Comparison of ENCODE assay signal across 9 cellular contexts in genomic region chr5:176653401-176653800, GRCh38. TPM values are rescaled to one million over a fixed set of nuclear protein-coding genes. Genes with fewer than 3 reads are reported as not detected.
DNase-seq lines count a peak whose midpoint lies in the region; ATAC-seq and TF ChIP-seq lines count a peak whose summit lies in the region.
"Had no signal": no experiment of that assay in that cellular context is flagged by ENCODE, and none has a peak within 500 bp of the region (broad histone marks: within the 10 kb centered on the region; RNA-seq: fewer than 3 reads in every experiment).

No MANE protein-coding gene starts in this region.

- no peak overlapping the region for H3K9ac ChIP-seq in MM.1S (ENCODE audit: low read length)

- H3K27ac Mint-ChIP-seq in activated T-helper 1 cell treated with anti-CD3 and anti-CD28 coated beads, Interleukin-12 subunit alpha, Interleukin-12 subunit beta, Interleukin-2, Interleukin-4 antibody, amounts not matched to agents 30 ng/mL and 10 ng/mL and 1 ng/mL, durations not matched to agents 14 hours and 24 hours and 36 hours: peak overlapping the region; percentile 90
- H3K27ac Mint-ChIP-seq in stimulated activated naive B cell treated with anti-CD40 and anti-IgM and Interleukin-4, amounts not matched to agents 10 μg/mL and 1 μg/mL and 100 μg/mL, for 72 hours: peak overlapping the region; percentile 39

- DNase-seq in RKO (ENCODE audit: low spot score) (peak; percentile 77), mucosa of descending colon (no peak), NCI-H774 (lab: John Stamatoyannopoulos, UW) (no peak), GDM1 (lab: John Stamatoyannopoulos, UW) (no peak), COR-L47 (lab: John Stamatoyannopoulos, UW) (no peak), MM.1S (no peak)
- DNase-seq in activated T-helper 1 cell treated with anti-CD3 and anti-CD28 coated beads, Interleukin-12 subunit alpha, Interleukin-12 subunit beta, Interleukin-2, Interleukin-4 antibody, amounts not matched to agents 30 ng/mL and 10 ng/mL and 1 ng/mL, durations not matched to agents 14 hours and 24 hours and 36 hours (ENCODE audit: low spot score): peak; percentile 44
- peak; percentile 61 for DNase-seq in stimulated activated naive B cell treated with anti-CD40 and anti-IgM and Interleukin-4, amounts not matched to agents 10 μg/mL and 1 μg/mL and 100 μg/mL, for 72 hours

- no peak overlapping the region for H3K4me2 ChIP-seq in MM.1S (ENCODE audit: low read depth, low read length)

- H3K27me3 Mint-ChIP-seq in activated T-helper 1 cell treated with anti-CD3 and anti-CD28 coated beads, Interleukin-12 subunit alpha, Interleukin-12 subunit beta, Interleukin-2, Interleukin-4 antibody, amounts not matched to agents 30 ng/mL and 10 ng/mL and 1 ng/mL, durations not matched to agents 14 hours and 24 hours and 36 hours (ENCODE audit: insufficient read depth): peaks cover 2% of the 10 kb centered on the region
- no peaks in the 10 kb centered on the region for H3K27me3 Mint-ChIP-seq in stimulated activated naive B cell treated with anti-CD40 and anti-IgM and Interleukin-4, amounts not matched to agents 10 μg/mL and 1 μg/mL and 100 μg/mL, for 72 hours

- H3K9me3 ChIP-seq in mucosa of descending colon: no peaks in the 10 kb centered on the region
- H3K9me3 ChIP-seq in MM.1S (replicated peaks; ENCODE audit: insufficient read depth, low read length): no peaks in the 10 kb centered on the region
- H3K9me3 ChIP-seq: pancreas had no signal

- H3K27ac ChIP-seq in MM.1S (ENCODE audit: low read length): no peak overlapping the region
- H3K27ac ChIP-seq: pancreas had no signal

- H3K36me3 Mint-ChIP-seq in activated T-helper 1 cell treated with anti-CD3 and anti-CD28 coated beads, Interleukin-12 subunit alpha, Interleukin-12 subunit beta, Interleukin-2, Interleukin-4 antibody, amounts not matched to agents 30 ng/mL and 10 ng/mL and 1 ng/mL, durations not matched to agents 14 hours and 24 hours and 36 hours (ENCODE audit: low read depth): peaks cover 32% of the 10 kb centered on the region
- peaks cover 17 to 42% of the 10 kb centered on the region in 2 donors for H3K36me3 Mint-ChIP-seq in stimulated activated naive B cell treated with anti-CD40 and anti-IgM and Interleukin-4, amounts not matched to agents 10 μg/mL and 1 μg/mL and 100 μg/mL, for 72 hours

- H3K4me1 Mint-ChIP-seq in activated T-helper 1 cell treated with anti-CD3 and anti-CD28 coated beads, Interleukin-12 subunit alpha, Interleukin-12 subunit beta, Interleukin-2, Interleukin-4 antibody, amounts not matched to agents 30 ng/mL and 10 ng/mL and 1 ng/mL, durations not matched to agents 14 hours and 24 hours and 36 hours (ENCODE audit: low read depth): peaks cover 60% of the 10 kb centered on the region
- peaks cover 43 to 74% of the 10 kb centered on the region in 2 donors for H3K4me1 Mint-ChIP-seq in stimulated activated naive B cell treated with anti-CD40 and anti-IgM and Interleukin-4, amounts not matched to agents 10 μg/mL and 1 μg/mL and 100 μg/mL, for 72 hours

- H3K27me3 ChIP-seq in MM.1S (replicated peaks; ENCODE audit: insufficient read depth, low read length): no peaks in the 10 kb centered on the region
- H3K27me3 ChIP-seq: pancreas had no signal

- H3K36me3 ChIP-seq in mucosa of descending colon (ENCODE audit: low read depth): no peaks in the 10 kb centered on the region
- H3K36me3 ChIP-seq in MM.1S (replicated peaks; ENCODE audit: insufficient read depth, low read length): no peaks in the 10 kb centered on the region
- H3K36me3 ChIP-seq: pancreas had no signal

- H3F3A ChIP-seq in MM.1S (ENCODE audit: insufficient read depth, low read length): peaks cover 3% of the 10 kb centered on the region

- intact Hi-C loops in activated T-helper 1 cell treated with anti-CD3 and anti-CD28 coated beads, Interleukin-12 subunit alpha, Interleukin-12 subunit beta, Interleukin-2, Interleukin-4 antibody, amounts not matched to agents 30 ng/mL and 10 ng/mL and 1 ng/mL, durations not matched to agents 14 hours and 24 hours and 36 hours (cut with micrococcal nuclease): loop anchor here (1.0 kb wide), 1 partner anchor 248 kb away; no protein-coding TSS in a partner anchor
- intact Hi-C loops in mucosa of descending colon (cut with DNase I, micrococcal nuclease): no loop called here

- H3K9me2 ChIP-seq in MM.1S (replicated peaks; ENCODE audit: insufficient read depth, low read length): no peaks in the 10 kb centered on the region

- H3K4me3 ChIP-seq in mucosa of descending colon (no peak overlapping the region), MM.1S (ENCODE audit: low read length) (no peak overlapping the region)
- H3K4me3 ChIP-seq: pancreas had no signal

- no peaks in the 10 kb centered on the region for H3K9me3 Mint-ChIP-seq in activated T-helper 1 cell treated with anti-CD3 and anti-CD28 coated beads, Interleukin-12 subunit alpha, Interleukin-12 subunit beta, Interleukin-2, Interleukin-4 antibody, amounts not matched to agents 30 ng/mL and 10 ng/mL and 1 ng/mL, durations not matched to agents 14 hours and 24 hours and 36 hours
- no peaks in the 10 kb centered on the region for H3K9me3 Mint-ChIP-seq in stimulated activated naive B cell treated with anti-CD40 and anti-IgM and Interleukin-4, amounts not matched to agents 10 μg/mL and 1 μg/mL and 100 μg/mL, for 72 hours

- peak overlapping the region; percentile 50 for H3K4me3 Mint-ChIP-seq in activated T-helper 1 cell treated with anti-CD3 and anti-CD28 coated beads, Interleukin-12 subunit alpha, Interleukin-12 subunit beta, Interleukin-2, Interleukin-4 antibody, amounts not matched to agents 30 ng/mL and 10 ng/mL and 1 ng/mL, durations not matched to agents 14 hours and 24 hours and 36 hours
- H3K4me3 Mint-ChIP-seq in stimulated activated naive B cell treated with anti-CD40 and anti-IgM and Interleukin-4, amounts not matched to agents 10 μg/mL and 1 μg/mL and 100 μg/mL, for 72 hours: peak overlapping the region; percentile 3 to 14

- peak; percentile 46 for ATAC-seq in mucosa of descending colon
- ATAC-seq in stimulated activated naive B cell treated with anti-CD40 and anti-IgM and Interleukin-4, amounts not matched to agents 10 μg/mL and 1 μg/mL and 100 μg/mL, for 72 hours (replicated peaks): peak; percentile 78 to 82
- ATAC-seq: pancreas had no signal

- H3K4me1 ChIP-seq in mucosa of descending colon (ENCODE audit: low read depth) (peaks cover 9% of the 10 kb centered on the region), MM.1S (ENCODE audit: low read length) (peaks cover 12% of the 10 kb centered on the region)

- no peak overlapping the region for H2AFZ ChIP-seq in MM.1S (ENCODE audit: low read length)

- H4K20me1 ChIP-seq in MM.1S (ENCODE audit: insufficient read depth, low read length): no peaks in the 10 kb centered on the region

- H3K79me2 ChIP-seq in MM.1S (ENCODE audit: low read length): peaks cover 4% of the 10 kb centered on the region; the same call in 1 of the 2 replicates

- no peak for TF ChIP-seq CTCF in mucosa of descending colon (IDR thresholded peaks at IDR 0.05)
- no peak for TF ChIP-seq CTCF in MM.1S (IDR thresholded peaks at IDR 0.05; ENCODE audit: low read length)

RNA-seq across cellular contexts. Expression of gene TSPAN17, which starts 6.1 kb away (rescaled TPM):
- 34.1 and 35.3 TPM in 2 replicates for total RNA-seq in activated T-helper 1 cell treated with anti-CD3 and anti-CD28 coated beads, Interleukin-12 subunit alpha, Interleukin-12 subunit beta, Interleukin-2, Interleukin-4 antibody, amounts not matched to agents 30 ng/mL and 10 ng/mL and 1 ng/mL, durations not matched to agents 14 hours and 24 hours and 36 hours
- total RNA-seq in mucosa of descending colon: 10 to 100 TPM; 25.7 to 36.3 (median 31.9) TPM

RNA-seq across cellular contexts. Expression of gene EIF4E1B, which starts 22.9 kb away (rescaled TPM):
- total RNA-seq in activated T-helper 1 cell treated with anti-CD3 and anti-CD28 coated beads, Interleukin-12 subunit alpha, Interleukin-12 subunit beta, Interleukin-2, Interleukin-4 antibody, amounts not matched to agents 30 ng/mL and 10 ng/mL and 1 ng/mL, durations not matched to agents 14 hours and 24 hours and 36 hours: not detected in 2 replicates
- total RNA-seq in mucosa of descending colon: not detected

RNA-seq across cellular contexts. Expression of gene SNCB, which starts 23.1 kb away (rescaled TPM):
- not detected in 2 replicates for total RNA-seq in activated T-helper 1 cell treated with anti-CD3 and anti-CD28 coated beads, Interleukin-12 subunit alpha, Interleukin-12 subunit beta, Interleukin-2, Interleukin-4 antibody, amounts not matched to agents 30 ng/mL and 10 ng/mL and 1 ng/mL, durations not matched to agents 14 hours and 24 hours and 36 hours
- under 1 TPM in 1 of 3 donors, not detected in 2; 0.89 TPM for total RNA-seq in mucosa of descending colon

RNA-seq across cellular contexts. Expression of gene GPRIN1, which starts 43.4 kb away (rescaled TPM):
- total RNA-seq in activated T-helper 1 cell treated with anti-CD3 and anti-CD28 coated beads, Interleukin-12 subunit alpha, Interleukin-12 subunit beta, Interleukin-2, Interleukin-4 antibody, amounts not matched to agents 30 ng/mL and 10 ng/mL and 1 ng/mL, durations not matched to agents 14 hours and 24 hours and 36 hours: 3.1 and 3.2 TPM in 2 replicates
- total RNA-seq in mucosa of descending colon: 1 to 10 TPM; 1.6 to 2.4 (median 1.6) TPM

Comparison
In these comparisons a context has a peak if more than half of its experiments do, and no peak if none do; other contexts are left out.
1. DNase-seq: peak in RKO (single experiment), activated T-helper 1 cell treated with anti-CD3 and anti-CD28 coated beads, Interleukin-12 subunit alpha, Interleukin-12 subunit beta, Interleukin-2, Interleukin-4 antibody, amounts not matched to agents 30 ng/mL and 10 ng/mL and 1 ng/mL, durations not matched to agents 14 hours and 24 hours and 36 hours (single experiment) and stimulated activated naive B cell treated with anti-CD40 and anti-IgM and Interleukin-4, amounts not matched to agents 10 μg/mL and 1 μg/mL and 100 μg/mL, for 72 hours (single experiment); none in mucosa of descending colon (0 of 3), NCI-H774 (single experiment), GDM1 (single experiment), COR-L47 (single experiment) and MM.1S (single experiment).